ENCODE assay signal across 3 cellular contexts in the genomic region with DNA sequence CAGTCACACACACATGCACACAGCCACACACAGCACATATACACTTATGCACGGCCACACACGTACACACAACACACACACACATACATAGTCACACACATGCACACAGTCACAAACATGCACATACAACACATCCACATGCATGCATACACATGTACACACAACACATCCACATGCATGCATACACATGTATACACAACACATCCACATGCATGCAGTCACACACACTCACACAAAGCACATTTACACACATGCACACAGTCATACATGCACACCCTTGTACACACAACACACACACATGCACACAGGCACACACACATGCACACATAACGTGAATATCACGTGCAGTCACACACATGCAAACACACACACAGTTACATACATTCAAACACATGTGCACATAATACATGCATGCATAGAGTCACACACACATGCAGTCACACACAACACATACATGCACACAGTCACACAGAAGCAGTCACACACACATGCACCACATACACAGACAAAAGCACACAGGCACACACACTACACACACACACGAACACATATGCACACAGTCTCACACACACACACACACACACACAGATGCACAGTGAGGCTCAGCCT.
TF ChIP-seq lines count a peak whose summit lies in the region.

No MANE protein-coding gene starts in this region.

TF ChIP-seq in IMR-90, 13 proteins besides CTCF, POLR2A, EP300 and RAD21:
- TF ChIP-seq MAFK (IDR thresholded peaks at IDR 0.05; ENCODE audit: low read depth, low read length), result no peak
- TF ChIP-seq CEBPB (IDR thresholded peaks at IDR 0.05; ENCODE audit: low read depth, low read length), result no peak
- TF ChIP-seq MAZ (IDR thresholded peaks at IDR 0.05; ENCODE audit: borderline replicate concordance, low read depth, low read length), result no peak
- TF ChIP-seq CHD1 (IDR thresholded peaks at IDR 0.05; ENCODE audit: low read depth, low read length), result no peak
- no peak for TF ChIP-seq FOS (IDR thresholded peaks at IDR 0.05; ENCODE audit: low read depth, low read length)
- TF ChIP-seq, protein P1, sequence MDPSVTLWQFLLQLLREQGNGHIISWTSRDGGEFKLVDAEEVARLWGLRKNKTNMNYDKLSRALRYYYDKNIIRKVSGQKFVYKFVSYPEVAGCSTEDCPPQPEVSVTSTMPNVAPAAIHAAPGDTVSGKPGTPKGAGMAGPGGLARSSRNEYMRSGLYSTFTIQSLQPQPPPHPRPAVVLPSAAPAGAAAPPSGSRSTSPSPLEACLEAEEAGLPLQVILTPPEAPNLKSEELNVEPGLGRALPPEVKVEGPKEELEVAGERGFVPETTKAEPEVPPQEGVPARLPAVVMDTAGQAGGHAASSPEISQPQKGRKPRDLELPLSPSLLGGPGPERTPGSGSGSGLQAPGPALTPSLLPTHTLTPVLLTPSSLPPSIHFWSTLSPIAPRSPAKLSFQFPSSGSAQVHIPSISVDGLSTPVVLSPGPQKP (IDR thresholded peaks at IDR 0.05; ENCODE audit: borderline replicate concordance, low read depth, low read length), result no peak
- no peak for TF ChIP-seq MXI1 (IDR thresholded peaks at IDR 0.05; ENCODE audit: borderline replicate concordance, low read depth, low read length)
- no peak for TF ChIP-seq NFE2L2 (IDR thresholded peaks at IDR 0.05; ENCODE audit: low read depth, low read length)
- no peak for TF ChIP-seq BHLHE40 (IDR thresholded peaks at IDR 0.05; ENCODE audit: low read depth, low read length)
- TF ChIP-seq RFX5 (IDR thresholded peaks at IDR 0.05; ENCODE audit: low read depth, low read length), result no peak
- TF ChIP-seq RCOR1 (IDR thresholded peaks at IDR 0.05; ENCODE audit: insufficient replicate concordance, low read length), result no peak
- no peak for TF ChIP-seq SMC3 (IDR thresholded peaks at IDR 0.05; ENCODE audit: low read depth, low read length)
- TF ChIP-seq, protein P2, sequence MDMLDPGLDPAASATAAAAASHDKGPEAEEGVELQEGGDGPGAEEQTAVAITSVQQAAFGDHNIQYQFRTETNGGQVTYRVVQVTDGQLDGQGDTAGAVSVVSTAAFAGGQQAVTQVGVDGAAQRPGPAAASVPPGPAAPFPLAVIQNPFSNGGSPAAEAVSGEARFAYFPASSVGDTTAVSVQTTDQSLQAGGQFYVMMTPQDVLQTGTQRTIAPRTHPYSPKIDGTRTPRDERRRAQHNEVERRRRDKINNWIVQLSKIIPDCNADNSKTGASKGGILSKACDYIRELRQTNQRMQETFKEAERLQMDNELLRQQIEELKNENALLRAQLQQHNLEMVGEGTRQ (IDR thresholded peaks at IDR 0.05; ENCODE audit: low read depth, low read length), result no peak

TF ChIP-seq in H1, 55 proteins besides CTCF, POLR2A, EP300 and RAD21:
- no peak for TF ChIP-seq TCF12 (IDR thresholded peaks at IDR 0.05; ENCODE audit: low read depth, low read length)
- no peak for TF ChIP-seq BRCA1 (IDR thresholded peaks at IDR 0.05; ENCODE audit: low read depth, low read length)
- no peak for TF ChIP-seq SP1 (IDR thresholded peaks at IDR 0.05; ENCODE audit: low read depth, low read length)
- no peak for TF ChIP-seq CBX5 (IDR thresholded peaks at IDR 0.05; ENCODE audit: low read depth, low read length)
- TF ChIP-seq CEBPB (IDR thresholded peaks at IDR 0.05; ENCODE audit: low read depth, low read length), result no peak
- no peak for TF ChIP-seq GABPA (IDR thresholded peaks at IDR 0.05; ENCODE audit: borderline replicate concordance, insufficient read depth, low read length)
- TF ChIP-seq TAF1 (IDR thresholded peaks at IDR 0.05; ENCODE audit: low read depth, low read length), result no peak
- TF ChIP-seq, protein P3, sequence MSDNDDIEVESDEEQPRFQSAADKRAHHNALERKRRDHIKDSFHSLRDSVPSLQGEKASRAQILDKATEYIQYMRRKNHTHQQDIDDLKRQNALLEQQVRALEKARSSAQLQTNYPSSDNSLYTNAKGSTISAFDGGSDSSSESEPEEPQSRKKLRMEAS (IDR thresholded peaks at IDR 0.05), result no peak
- TF ChIP-seq RNF2 (IDR thresholded peaks at IDR 0.05; ENCODE audit: borderline replicate concordance, low read depth, low read length, missing control alignments, poor library complexity, severe bottlenecking), result no peak
- TF ChIP-seq CREB1 (IDR thresholded peaks at IDR 0.05), result no peak
- TF ChIP-seq, protein P4, sequence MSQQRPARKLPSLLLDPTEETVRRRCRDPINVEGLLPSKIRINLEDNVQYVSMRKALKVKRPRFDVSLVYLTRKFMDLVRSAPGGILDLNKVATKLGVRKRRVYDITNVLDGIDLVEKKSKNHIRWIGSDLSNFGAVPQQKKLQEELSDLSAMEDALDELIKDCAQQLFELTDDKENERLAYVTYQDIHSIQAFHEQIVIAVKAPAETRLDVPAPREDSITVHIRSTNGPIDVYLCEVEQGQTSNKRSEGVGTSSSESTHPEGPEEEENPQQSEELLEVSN (IDR thresholded peaks at IDR 0.05), result no peak

TF ChIP-seq in HEK293T, 16 proteins besides CTCF, POLR2A, EP300 and RAD21:
- TF ChIP-seq CTBP1 (IDR thresholded peaks at IDR 0.05; ENCODE audit: borderline replicate concordance), result no peak
- no peak for TF ChIP-seq FOXA1 (IDR thresholded peaks at IDR 0.05)
- no peak for TF ChIP-seq NFRKB (IDR thresholded peaks at IDR 0.05)
- no peak for TF ChIP-seq LEF1 (IDR thresholded peaks at IDR 0.05; ENCODE audit: borderline replicate concordance)
- no peak for TF ChIP-seq ELF4 (IDR thresholded peaks at IDR 0.05)
- TF ChIP-seq SUZ12 (IDR thresholded peaks at IDR 0.05), result no peak
